In genomic region chr2:181058378-181059269, GRCh38 we compare ENCODE assay signal across 8 cellular contexts.
A peak's percentile ranks its signal among the peaks of the same experiment; 100 is the strongest.
DNase-seq lines count a peak whose midpoint lies in the region; ATAC-seq and TF ChIP-seq lines count a peak whose summit lies in the region.

No MANE protein-coding gene starts in this region.

- peak; percentile 87 to 90 for TF ChIP-seq RAD21 in liver (IDR thresholded peaks at IDR 0.05)

- H3K27ac ChIP-seq in cardiac muscle cell (no peak overlapping the region), adrenal gland (no peak overlapping the region), liver (ENCODE audit: low read depth in 1 of 2, low read length in 2 of 2) (no peak overlapping the region), substantia nigra (ENCODE audit: low read depth, low read length, poor library complexity, severe bottlenecking) (no peak overlapping the region)

- 75 to 79% (median 77%) methylated on average over 7 of the region's 7 CpGs for WGBS in adrenal gland, 4 donors
- 56% methylated on average over 7 of the region's 7 CpGs for WGBS in liver

- H3K9me3 ChIP-seq in cardiac muscle cell (ENCODE audit: low read depth): no peaks in the 10 kb centered on the region
- H3K9me3 ChIP-seq in adrenal gland (replicated peaks in 1 of 3): no peaks in the 10 kb centered on the region
- H3K9me3 ChIP-seq in liver (ENCODE audit: control insufficient read depth in 4 of 4, low read length in 3 of 4): no peaks in the 10 kb centered on the region

- H3K36me3 ChIP-seq in cardiac muscle cell: no peaks in the 10 kb centered on the region
- H3K36me3 ChIP-seq in adrenal gland (replicated peaks in 1 of 2): no peaks in the 10 kb centered on the region
- peaks cover 0 to 2% (median 0%) of the 10 kb centered on the region in 4 donors for H3K36me3 ChIP-seq in liver (ENCODE audit: control insufficient read depth in 4 of 4, insufficient read depth in 3 of 4, low read depth in 1 of 4, low read length in 3 of 4)

- H3K4me1 ChIP-seq in cardiac muscle cell (ENCODE audit: low read depth): peaks cover 3% of the 10 kb centered on the region
- no peaks in the 10 kb centered on the region for H3K4me1 ChIP-seq in adrenal gland (replicated peaks in 1 of 2)
- no peaks in the 10 kb centered on the region for H3K4me1 ChIP-seq in liver (ENCODE audit: control insufficient read depth in 4 of 4, insufficient read depth in 4 of 4, low read length in 3 of 4)

- no peak for TF ChIP-seq POLR2A in adrenal gland (IDR thresholded peaks at IDR 0.05)

- TF ChIP-seq CTCF in cardiac muscle cell (IDR thresholded peaks at IDR 0.05; ENCODE audit: low read depth, low read length): peak; percentile 47
- TF ChIP-seq CTCF in adrenal gland (IDR thresholded peaks at IDR 0.05): peak; percentile 25 to 61 (median 48)
- TF ChIP-seq CTCF in liver (IDR thresholded peaks at IDR 0.05; ENCODE audit: low read depth, low read length, missing input control): peak; percentile 79

- no peak for ATAC-seq in left ventricle myocardium superior
- ATAC-seq in HG02623 (IDR thresholded peaks at IDR 0.05; ENCODE audit: unreplicated experiment): peak; percentile 77
- ATAC-seq in HG02840 (IDR thresholded peaks at IDR 0.05; ENCODE audit: low FRiP score, unreplicated experiment): no peak

- H3K4me3 ChIP-seq in cardiac muscle cell: no peak overlapping the region
- no peak overlapping the region for H3K4me3 ChIP-seq in adrenal gland
- H3K4me3 ChIP-seq in liver (ENCODE audit: low read depth in 1 of 3, low read length in 3 of 3): no peak overlapping the region

- no peak overlapping the region for H3K9ac ChIP-seq in liver (ENCODE audit: low read depth in 1 of 2, low read length in 2 of 2)

- H3K27me3 ChIP-seq in cardiac muscle cell: no peaks in the 10 kb centered on the region
- no peaks in the 10 kb centered on the region for H3K27me3 ChIP-seq in adrenal gland
- H3K27me3 ChIP-seq in liver (ENCODE audit: control insufficient read depth in 4 of 4, insufficient read depth in 4 of 4, low read length in 3 of 4): no peaks in the 10 kb centered on the region

- DNase-seq in cardiac muscle cell (ENCODE audit: low read depth in 1 of 2, low spot score in 1 of 2) (peak; percentile 43 to 46), left ventricle myocardium superior (no peak), NCI-H748 treated with DMSO at 0.1 percent for 48 hours (lab: John Stamatoyannopoulos, UW) (peak; percentile 69), adrenal gland (peak in 4 of 7 donors; percentile 7 to 53 (median 26)), substantia nigra (lab: John Stamatoyannopoulos, UW) (no peak)

- intact Hi-C loops in left ventricle myocardium superior (cut with micrococcal nuclease): loop anchor here (10.0 kb wide), 1 partner anchor 934 kb away; no protein-coding TSS in a partner anchor
- intact Hi-C loops in adrenal gland (cut with DNase I): no loop called here

TF ChIP-seq in liver, 16 proteins besides CTCF, POLR2A, EP300 and RAD21:
- TF ChIP-seq YY1 (IDR thresholded peaks at IDR 0.05) (no peak), HNF4A (conservative IDR thresholded peaks at IDR 0.05) (no peak), FOXA1 (IDR thresholded peaks at IDR 0.05) (no peak), EGR1 (IDR thresholded peaks at IDR 0.05; ENCODE audit: low read depth in 2 of 2) (no peak), TAF1 (conservative IDR thresholded peaks at IDR 0.05) (no peak), GABPA (IDR thresholded peaks at IDR 0.05 in 1 of 2, conservative IDR thresholded peaks at IDR 0.05 in 1 of 2) (no peak), SP1 (IDR thresholded peaks at IDR 0.05) (no peak), MAX (IDR thresholded peaks at IDR 0.05) (no peak), NR2F2 (IDR thresholded peaks at IDR 0.05) (no peak), HNF4G (IDR thresholded peaks at IDR 0.05) (no peak), FOXA2 (IDR thresholded peaks at IDR 0.05) (no peak), JUND (IDR thresholded peaks at IDR 0.05) (no peak), RXRA (IDR thresholded peaks at IDR 0.05) (no peak), ATF3 (IDR thresholded peaks at IDR 0.05) (no peak), REST (IDR thresholded peaks at IDR 0.05) (no peak)
- TF ChIP-seq, protein P1, sequence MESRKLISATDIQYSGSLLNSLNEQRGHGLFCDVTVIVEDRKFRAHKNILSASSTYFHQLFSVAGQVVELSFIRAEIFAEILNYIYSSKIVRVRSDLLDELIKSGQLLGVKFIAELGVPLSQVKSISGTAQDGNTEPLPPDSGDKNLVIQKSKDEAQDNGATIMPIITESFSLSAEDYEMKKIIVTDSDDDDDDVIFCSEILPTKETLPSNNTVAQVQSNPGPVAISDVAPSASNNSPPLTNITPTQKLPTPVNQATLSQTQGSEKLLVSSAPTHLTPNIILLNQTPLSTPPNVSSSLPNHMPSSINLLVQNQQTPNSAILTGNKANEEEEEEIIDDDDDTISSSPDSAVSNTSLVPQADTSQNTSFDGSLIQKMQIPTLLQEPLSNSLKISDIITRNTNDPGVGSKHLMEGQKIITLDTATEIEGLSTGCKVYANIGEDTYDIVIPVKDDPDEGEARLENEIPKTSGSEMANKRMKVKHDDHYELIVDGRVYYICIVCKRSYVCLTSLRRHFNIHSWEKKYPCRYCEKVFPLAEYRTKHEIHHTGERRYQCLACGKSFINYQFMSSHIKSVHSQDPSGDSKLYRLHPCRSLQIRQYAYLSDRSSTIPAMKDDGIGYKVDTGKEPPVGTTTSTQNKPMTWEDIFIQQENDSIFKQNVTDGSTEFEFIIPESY (IDR thresholded peaks at IDR 0.05): no peak

Comparison
In these comparisons a context has a peak if more than half of its experiments do, and no peak if none do; other contexts are left out.
1. DNase-seq: peak in cardiac muscle cell (2 of 2), NCI-H748 treated with DMSO at 0.1 percent for 48 hours (single experiment) and adrenal gland (4 of 7); none in left ventricle myocardium superior (single experiment) and substantia nigra (0 of 49).
2. Peak in every context shown above with its lines, with median percentiles within 50 percentile points of each other: CTCF ChIP-seq.